1 cellular context compared by ENCODE assay signal in genomic region chr22:48694296-48694883, GRCh38.
TF ChIP-seq lines count a peak whose summit lies in the region.

No MANE protein-coding gene starts in this region.

TF ChIP-seq in GM23338, 12 proteins besides CTCF, POLR2A, EP300 and RAD21 (continued from another document):
- TF ChIP-seq REST (IDR thresholded peaks at IDR 0.05; ENCODE audit: unreplicated experiment) (no peak), POLR2AphosphoS5 (IDR thresholded peaks at IDR 0.05; ENCODE audit: low read depth) (no peak), ZNF331 (CRISPR knock-in tag; IDR thresholded peaks at IDR 0.05; ENCODE audit: low read depth) (no peak), EZH2 (IDR thresholded peaks at IDR 0.05; ENCODE audit: low read depth, unreplicated experiment) (no peak), NANOG (IDR thresholded peaks at IDR 0.05; ENCODE audit: borderline replicate concordance) (no peak), CREB1 (CRISPR knock-in tag; IDR thresholded peaks at IDR 0.05; ENCODE audit: low read depth) (no peak)
- TF ChIP-seq, protein P1, sequence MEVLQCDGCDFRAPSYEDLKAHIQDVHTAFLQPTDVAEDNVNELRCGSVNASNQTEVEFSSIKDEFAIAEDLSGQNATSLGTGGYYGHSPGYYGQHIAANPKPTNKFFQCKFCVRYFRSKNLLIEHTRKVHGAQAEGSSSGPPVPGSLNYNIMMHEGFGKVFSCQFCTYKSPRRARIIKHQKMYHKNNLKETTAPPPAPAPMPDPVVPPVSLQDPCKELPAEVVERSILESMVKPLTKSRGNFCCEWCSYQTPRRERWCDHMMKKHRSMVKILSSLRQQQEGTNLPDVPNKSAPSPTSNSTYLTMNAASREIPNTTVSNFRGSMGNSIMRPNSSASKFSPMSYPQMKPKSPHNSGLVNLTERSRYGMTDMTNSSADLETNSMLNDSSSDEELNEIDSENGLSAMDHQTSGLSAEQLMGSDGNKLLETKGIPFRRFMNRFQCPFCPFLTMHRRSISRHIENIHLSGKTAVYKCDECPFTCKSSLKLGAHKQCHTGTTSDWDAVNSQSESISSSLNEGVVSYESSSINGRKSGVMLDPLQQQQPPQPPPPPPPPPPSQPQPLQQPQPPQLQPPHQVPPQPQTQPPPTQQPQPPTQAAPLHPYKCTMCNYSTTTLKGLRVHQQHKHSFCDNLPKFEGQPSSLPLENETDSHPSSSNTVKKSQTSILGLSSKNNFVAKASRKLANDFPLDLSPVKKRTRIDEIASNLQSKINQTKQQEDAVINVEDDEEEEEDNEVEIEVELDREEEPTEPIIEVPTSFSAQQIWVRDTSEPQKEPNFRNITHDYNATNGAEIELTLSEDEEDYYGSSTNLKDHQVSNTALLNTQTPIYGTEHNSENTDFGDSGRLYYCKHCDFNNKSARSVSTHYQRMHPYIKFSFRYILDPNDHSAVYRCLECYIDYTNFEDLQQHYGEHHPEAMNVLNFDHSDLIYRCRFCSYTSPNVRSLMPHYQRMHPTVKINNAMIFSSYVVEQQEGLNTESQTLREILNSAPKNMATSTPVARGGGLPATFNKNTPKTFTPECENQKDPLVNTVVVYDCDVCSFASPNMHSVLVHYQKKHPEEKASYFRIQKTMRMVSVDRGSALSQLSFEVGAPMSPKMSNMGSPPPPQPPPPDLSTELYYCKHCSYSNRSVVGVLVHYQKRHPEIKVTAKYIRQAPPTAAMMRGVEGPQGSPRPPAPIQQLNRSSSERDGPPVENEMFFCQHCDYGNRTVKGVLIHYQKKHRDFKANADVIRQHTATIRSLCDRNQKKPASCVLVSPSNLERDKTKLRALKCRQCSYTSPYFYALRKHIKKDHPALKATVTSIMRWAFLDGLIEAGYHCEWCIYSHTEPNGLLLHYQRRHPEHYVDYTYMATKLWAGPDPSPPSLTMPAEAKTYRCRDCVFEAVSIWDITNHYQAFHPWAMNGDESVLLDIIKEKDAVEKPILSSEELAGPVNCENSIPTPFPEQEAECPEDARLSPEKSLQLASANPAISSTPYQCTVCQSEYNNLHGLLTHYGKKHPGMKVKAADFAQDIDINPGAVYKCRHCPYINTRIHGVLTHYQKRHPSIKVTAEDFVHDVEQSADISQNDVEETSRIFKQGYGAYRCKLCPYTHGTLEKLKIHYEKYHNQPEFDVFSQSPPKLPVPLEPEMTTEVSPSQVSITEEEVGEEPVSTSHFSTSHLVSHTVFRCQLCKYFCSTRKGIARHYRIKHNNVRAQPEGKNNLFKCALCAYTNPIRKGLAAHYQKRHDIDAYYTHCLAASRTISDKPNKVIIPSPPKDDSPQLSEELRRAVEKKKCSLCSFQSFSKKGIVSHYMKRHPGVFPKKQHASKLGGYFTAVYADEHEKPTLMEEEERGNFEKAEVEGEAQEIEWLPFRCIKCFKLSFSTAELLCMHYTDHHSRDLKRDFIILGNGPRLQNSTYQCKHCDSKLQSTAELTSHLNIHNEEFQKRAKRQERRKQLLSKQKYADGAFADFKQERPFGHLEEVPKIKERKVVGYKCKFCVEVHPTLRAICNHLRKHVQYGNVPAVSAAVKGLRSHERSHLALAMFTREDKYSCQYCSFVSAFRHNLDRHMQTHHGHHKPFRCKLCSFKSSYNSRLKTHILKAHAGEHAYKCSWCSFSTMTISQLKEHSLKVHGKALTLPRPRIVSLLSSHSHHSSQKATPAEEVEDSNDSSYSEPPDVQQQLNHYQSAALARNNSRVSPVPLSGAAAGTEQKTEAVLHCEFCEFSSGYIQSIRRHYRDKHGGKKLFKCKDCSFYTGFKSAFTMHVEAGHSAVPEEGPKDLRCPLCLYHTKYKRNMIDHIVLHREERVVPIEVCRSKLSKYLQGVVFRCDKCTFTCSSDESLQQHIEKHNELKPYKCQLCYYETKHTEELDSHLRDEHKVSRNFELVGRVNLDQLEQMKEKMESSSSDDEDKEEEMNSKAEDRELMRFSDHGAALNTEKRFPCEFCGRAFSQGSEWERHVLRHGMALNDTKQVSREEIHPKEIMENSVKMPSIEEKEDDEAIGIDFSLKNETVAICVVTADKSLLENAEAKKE (CRISPR knock-in tag; IDR thresholded peaks at IDR 0.05) = no peak
